Comparison of ENCODE assay signal across 8 cellular contexts in genomic region chr3:101676219-101676764, GRCh38. TPM values are rescaled to one million over a fixed set of nuclear protein-coding genes. Genes with fewer than 3 reads are reported as not detected.
DNase-seq lines count a peak whose midpoint lies in the region; ATAC-seq and TF ChIP-seq lines count a peak whose summit lies in the region.

No MANE protein-coding gene starts in this region.

- H3K27me3 ChIP-seq in neutrophil (no peaks in the 10 kb centered on the region), testis (no peaks in the 10 kb centered on the region)

- H3K4me3 ChIP-seq in neutrophil (ENCODE audit: low read depth in 1 of 2, low read length in 1 of 2) = peak overlapping the region; percentile 99
- peak overlapping the region; percentile 97 to 98 for H3K4me3 ChIP-seq in testis

- H3K4me3 Mint-ChIP-seq in Calu3 (ENCODE audit: low read depth, unreplicated experiment) = peak overlapping the region; percentile 80
- peak overlapping the region; percentile 96 for H3K4me3 Mint-ChIP-seq in activated T-cell treated with anti-CD3 and anti-CD28 coated beads, Interleukin-2, amount 50 U/mL, for 24 hours

- DNase-seq in Calu3 = peak; percentile 98
- peak; percentile 96 for DNase-seq in KBM-7
- peak; percentile 98 for DNase-seq in activated T-cell treated with anti-CD3 and anti-CD28 coated beads, Interleukin-2, amount 50 U/mL, for 24 hours
- peak; percentile 90 for DNase-seq in fibroblast of the conjunctiva (ENCODE audit: low read depth)
- peak; percentile 95 for DNase-seq in testis
- DNase-seq in NCI-H1417 (lab: John Stamatoyannopoulos, UW) = no peak

- CTCF ChIA-PET in Calu3 (lab: Charles Lee) = interaction anchor here (1.3 to 1.6 kb wide), 3 partner anchors 126 to 553 kb away, joined by 3 to 4 read pairs (median 3); no protein-coding TSS in a partner anchor

- peaks cover 20% of the 10 kb centered on the region for H3K36me3 ChIP-seq in neutrophil
- H3K36me3 ChIP-seq in testis (ENCODE audit: low read depth, missing control alignments) = no peaks in the 10 kb centered on the region

- no peaks in the 10 kb centered on the region for H3K27me3 Mint-ChIP-seq in Calu3 (ENCODE audit: unreplicated experiment)
- no peaks in the 10 kb centered on the region for H3K27me3 Mint-ChIP-seq in activated T-cell treated with anti-CD3 and anti-CD28 coated beads, Interleukin-2, amount 50 U/mL, for 24 hours

- no peak for TF ChIP-seq POLR2A in testis (IDR thresholded peaks at IDR 0.05)

- intact Hi-C loops in Calu3 (cut with micrococcal nuclease; ENCODE audit: unreplicated experiment) = loop anchor here (2.0 to 5.0 kb wide), 3 partner anchors 436 to 549 kb away; no protein-coding TSS in a partner anchor
- intact Hi-C loops in testis (cut with DNase I; ENCODE audit: low total_unique reads) = no loop called here

- TF ChIP-seq CTCF in Calu3 (IDR thresholded peaks at IDR 0.05; ENCODE audit: unreplicated experiment) (no peak), neutrophil (IDR thresholded peaks at IDR 0.05) (no peak), testis (IDR thresholded peaks at IDR 0.05) (no peak)

- 1% methylated on average over 34 of the region's 57 CpGs; no CpG with 5 or more reads in 1 of the 2 donors for WGBS in testis, 2 donors

- peaks cover 22% of the 10 kb centered on the region for H3K4me1 Mint-ChIP-seq in Calu3 (ENCODE audit: low read depth, unreplicated experiment)
- H3K4me1 Mint-ChIP-seq in activated T-cell treated with anti-CD3 and anti-CD28 coated beads, Interleukin-2, amount 50 U/mL, for 24 hours (ENCODE audit: low read depth) = peaks cover 62% of the 10 kb centered on the region

- H3K4me1 ChIP-seq in neutrophil (ENCODE audit: control insufficient read depth in 1 of 2, insufficient read depth in 1 of 2, low read depth in 1 of 2, low read length in 1 of 2) (peaks cover 20 to 22% of the 10 kb centered on the region in 2 experiments), testis (peaks cover 18% of the 10 kb centered on the region)

- in situ Hi-C loops in KBM-7 (cut with MboI; ENCODE audit: low pct_unique_long_range_greater_than_20kb, low sequenced_read_pairs) = no loop called here

- no peaks in the 10 kb centered on the region for H3K9me3 ChIP-seq in neutrophil
- H3K9me3 ChIP-seq in testis = no peaks in the 10 kb centered on the region

- H3K36me3 Mint-ChIP-seq in Calu3 (ENCODE audit: insufficient read depth, unreplicated experiment) = peaks cover 42% of the 10 kb centered on the region
- peaks cover 87% of the 10 kb centered on the region for H3K36me3 Mint-ChIP-seq in activated T-cell treated with anti-CD3 and anti-CD28 coated beads, Interleukin-2, amount 50 U/mL, for 24 hours (ENCODE audit: low read depth)

- peak overlapping the region; percentile 85 for H3K27ac Mint-ChIP-seq in Calu3 (ENCODE audit: unreplicated experiment)
- H3K27ac Mint-ChIP-seq in activated T-cell treated with anti-CD3 and anti-CD28 coated beads, Interleukin-2, amount 50 U/mL, for 24 hours = peak overlapping the region; percentile 98

- no TSS peak for BruUV-seq in Calu3 (replicated peaks; lab: Mats Ljungman, UMichigan)

- H3K9me3 Mint-ChIP-seq in Calu3 (ENCODE audit: low read depth, unreplicated experiment) = no peaks in the 10 kb centered on the region
- H3K9me3 Mint-ChIP-seq in activated T-cell treated with anti-CD3 and anti-CD28 coated beads, Interleukin-2, amount 50 U/mL, for 24 hours = no peaks in the 10 kb centered on the region

- ATAC-seq in GM21619 (IDR thresholded peaks at IDR 0.05; ENCODE audit: unreplicated experiment) = peak; percentile 79

- H3K27ac ChIP-seq in neutrophil = peak overlapping the region; percentile 97
- peak overlapping the region; percentile 97 for H3K27ac ChIP-seq in testis

RNA-seq across cellular contexts. Expression of gene ZBTB11, which starts 0.6 kb away (rescaled TPM):
- total RNA-seq in Calu3 (2022) (34.8 and 36.5 TPM in 2 replicates), testis (10 to 100 TPM; 32.8 to 37.4 TPM)
- 14.8 TPM for polyA plus RNA-seq in testis (ENCODE audit: insufficient read depth, low read depth, low replicate concordance)

RNA-seq across cellular contexts. Expression of gene RPL24, which starts 10.2 kb away (rescaled TPM):
- total RNA-seq in Calu3 (2022) (587 and 599 TPM in 2 replicates), testis (100 to 1,000 TPM; 443 to 569 TPM)
- 682 TPM for polyA plus RNA-seq in testis (ENCODE audit: insufficient read depth, low read depth, low replicate concordance)

RNA-seq across cellular contexts. Expression of gene CEP97, which starts 48.1 kb away (rescaled TPM):
- total RNA-seq in Calu3 (2022) = 5.4 and 6.4 TPM in 2 replicates
- 10 to 100 TPM; 22.1 to 26.5 TPM for total RNA-seq in testis
- 19.3 TPM for polyA plus RNA-seq in testis (ENCODE audit: insufficient read depth, low read depth, low replicate concordance)

Comparison
In these comparisons a context has a peak if more than half of its experiments do, and no peak if none do; other contexts are left out.
1. DNase-seq: peak in Calu3 (single experiment), KBM-7 (single experiment), activated T-cell treated with anti-CD3 and anti-CD28 coated beads, Interleukin-2, amount 50 U/mL, for 24 hours (single experiment), fibroblast of the conjunctiva (single experiment) and testis (single experiment); none in NCI-H1417 (0 of 3).